ENCODE assay signal across 7 cellular contexts in the genomic region with DNA sequence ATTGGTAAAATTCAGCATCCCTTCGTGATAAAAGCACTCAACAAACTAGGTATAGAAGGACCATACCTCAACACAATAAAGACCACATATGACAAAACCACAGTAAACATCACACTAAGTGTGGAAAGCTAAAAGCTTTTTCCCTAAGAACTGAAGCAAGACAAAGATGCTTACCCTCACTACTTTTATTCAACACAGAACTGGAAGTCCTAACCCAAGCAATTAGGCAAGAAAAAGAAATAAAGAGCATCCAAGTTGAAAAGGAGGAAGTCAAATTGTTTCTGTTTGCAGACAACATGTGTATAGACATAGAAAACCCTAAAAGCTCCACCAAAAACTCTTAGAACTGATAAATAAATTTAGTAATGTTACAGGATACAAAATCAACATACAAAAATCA.
"Had no signal": no experiment of that assay in that cellular context is flagged by ENCODE, and none has a peak within 500 bp of the region (broad histone marks: within the 10 kb centered on the region; RNA-seq: fewer than 3 reads in every experiment).

No MANE protein-coding gene starts in this region.

- ATAC-seq: GM12878 had no signal

- H3K4me3 ChIP-seq: GM12878 had no signal

- DNase-seq: GDM1, GF-D8 had no signal

- FAIRE-seq: GM12878, GM12891, GM12892, GM18507, GM19239 had no signal
